Comparison of ENCODE assay signal across 28 cellular contexts in genomic region chr18:52700757-52701156, GRCh38.
"Had no signal": no experiment of that assay in that cellular context is flagged by ENCODE, and none has a peak within 500 bp of the region (broad histone marks: within the 10 kb centered on the region; RNA-seq: fewer than 3 reads in every experiment).

No MANE protein-coding gene starts in this region.

- H3K27ac ChIP-seq: ascending aorta, breast epithelium, Peyer's patch, SJSA1 had no signal

- H3K4me3 Mint-ChIP-seq: activated CD4-positive, alpha-beta T cell treated with anti-CD3 and anti-CD28 coated beads, Interleukin-2, amount 10 ng/mL, durations not matched to agents 24 days and 14 days; activated CD8-positive, alpha-beta T cell treated with anti-CD3 and anti-CD28 coated beads for 36 hours; activated naive CD4-positive, alpha-beta T cell treated with anti-CD3 and anti-CD28 coated beads, Interleukin-2, amount 50 U/mL, for 24 hours; activated naive CD8-positive, alpha-beta T cell treated with anti-CD3 and anti-CD28 coated beads, Interleukin-2, amount 10 ng/mL, durations not matched to agents 7 days and 5 days; activated T-cell treated with anti-CD3 and anti-CD28 coated beads, Interleukin-2, amount 50 U/mL, for 24 hours had no signal

- H3K27me3 Mint-ChIP-seq: activated CD4-positive, alpha-beta T cell treated with anti-CD3 and anti-CD28 coated beads, Interleukin-2, amount 10 ng/mL, durations not matched to agents 24 days and 14 days; activated CD8-positive, alpha-beta T cell treated with anti-CD3 and anti-CD28 coated beads for 36 hours; activated naive CD4-positive, alpha-beta T cell treated with anti-CD3 and anti-CD28 coated beads, Interleukin-2, amount 50 U/mL, for 24 hours; activated naive CD8-positive, alpha-beta T cell treated with anti-CD3 and anti-CD28 coated beads, Interleukin-2, amount 10 ng/mL, durations not matched to agents 7 days and 5 days; activated T-cell treated with anti-CD3 and anti-CD28 coated beads, Interleukin-2, amount 50 U/mL, for 24 hours had no signal

- H3K36me3 Mint-ChIP-seq: activated naive CD4-positive, alpha-beta T cell treated with anti-CD3 and anti-CD28 coated beads, Interleukin-2, amount 50 U/mL, for 24 hours; activated naive CD8-positive, alpha-beta T cell treated with anti-CD3 and anti-CD28 coated beads, Interleukin-2, amount 10 ng/mL, durations not matched to agents 7 days and 5 days had no signal

- ATAC-seq: activated CD8-positive, alpha-beta T cell treated with anti-CD3 and anti-CD28 coated beads for 36 hours; PC-3 had no signal

- H3K9me3 Mint-ChIP-seq: activated CD4-positive, alpha-beta T cell treated with anti-CD3 and anti-CD28 coated beads, Interleukin-2, amount 10 ng/mL, durations not matched to agents 24 days and 14 days; activated naive CD4-positive, alpha-beta T cell treated with anti-CD3 and anti-CD28 coated beads, Interleukin-2, amount 50 U/mL, for 24 hours had no signal

- H3K4me3 ChIP-seq: ascending aorta, breast epithelium, Peyer's patch, SJSA1 had no signal

- H3K4me1 ChIP-seq: ascending aorta, breast epithelium, SJSA1 had no signal

- H3K27ac Mint-ChIP-seq: activated CD4-positive, alpha-beta T cell treated with anti-CD3 and anti-CD28 coated beads, Interleukin-2, amount 10 ng/mL, durations not matched to agents 24 days and 14 days; activated CD8-positive, alpha-beta T cell treated with anti-CD3 and anti-CD28 coated beads for 36 hours; activated naive CD4-positive, alpha-beta T cell treated with anti-CD3 and anti-CD28 coated beads, Interleukin-2, amount 50 U/mL, for 24 hours; activated T-cell treated with anti-CD3 and anti-CD28 coated beads, Interleukin-2, amount 50 U/mL, for 24 hours; activated T-helper 2 cell treated with anti-CD3 and anti-CD28 coated beads, Interferon-gamma antibody, Interleukin-2, Interleukin-4, amounts not matched to agents 10 μg/mL and 5 μg/mL and 100 μg/mL, durations not matched to agents 14 hours and 24 hours and 36 hours had no signal

- H3K9me3 ChIP-seq: ascending aorta, breast epithelium, Peyer's patch, SJSA1 had no signal

- H3K27me3 ChIP-seq: ascending aorta, breast epithelium, Peyer's patch, SJSA1 had no signal

- H3K4me1 Mint-ChIP-seq: activated CD4-positive, alpha-beta T cell treated with anti-CD3 and anti-CD28 coated beads, Interleukin-2, amount 10 ng/mL, durations not matched to agents 24 days and 14 days; activated naive CD4-positive, alpha-beta T cell treated with anti-CD3 and anti-CD28 coated beads, Interleukin-2, amount 50 U/mL, for 24 hours; activated naive CD8-positive, alpha-beta T cell treated with anti-CD3 and anti-CD28 coated beads, Interleukin-2, amount 10 ng/mL, durations not matched to agents 7 days and 5 days had no signal

- H3K36me3 ChIP-seq: ascending aorta, breast epithelium, Peyer's patch, SJSA1 had no signal

- DNase-seq: activated CD4-positive, alpha-beta T cell treated with anti-CD3 and anti-CD28 coated beads, Interleukin-2, amount 10 ng/mL, durations not matched to agents 24 days and 14 days; activated CD4-positive, alpha-beta T cell treated with anti-CD3 and anti-CD28 coated beads, Interleukin-2, amount 50 U/mL, for 4 hours; activated CD8-positive, alpha-beta T cell treated with anti-CD3 and anti-CD28 coated beads for 36 hours; activated gamma-delta T cell; activated naive CD4-positive, alpha-beta T cell treated with Interleukin-2 at 50 U/mL for 16 hours; activated naive CD8-positive, alpha-beta T cell treated with anti-CD3 and anti-CD28 coated beads, Interleukin-2, amount 10 ng/mL, durations not matched to agents 7 days and 5 days; activated T-cell treated with anti-CD3 and anti-CD28 coated beads, Interleukin-2, amount 50 U/mL, for 24 hours; amygdala; cerebellar nuclear complex; Karpas-422; NCI-H1105; NCI-H1436; NCI-H1694; NCI-H1930; NCI-H345; NCI-H524 treated with DMSO at 0.1 percent for 48 hours; NK-92 treated with Interleukin-12 subunit alpha and Interleukin-12 subunit beta, amount 100 ng/mL, for 24 hours; PC-3; Peyer's patch; RPMI8226; SHP77 treated with DMSO at 0.1 percent for 48 hours; SW 1271; T1000 had no signal
